Comparison of ENCODE assay signal across 1 cellular context in the genomic region with DNA sequence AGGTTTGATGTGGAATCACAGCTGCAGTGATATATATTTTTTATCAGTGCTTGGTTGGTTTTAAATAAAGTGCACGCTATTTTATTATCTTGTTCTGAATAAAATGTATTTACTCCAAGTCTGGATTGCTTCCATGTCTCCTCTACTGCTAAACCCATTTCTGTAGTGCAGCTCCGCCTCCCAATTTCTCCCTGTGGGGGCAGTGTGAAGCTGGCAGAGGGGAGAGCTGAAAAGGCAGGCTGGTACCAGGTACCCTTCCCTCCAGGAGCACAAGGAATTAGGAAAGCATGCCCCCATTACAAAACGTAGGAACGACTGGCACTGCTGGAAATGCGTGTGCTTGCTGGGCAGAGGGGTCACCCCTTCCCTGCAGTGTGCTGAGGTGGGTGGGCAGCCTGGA.
TF ChIP-seq lines count a peak whose summit lies in the region.

No MANE protein-coding gene starts in this region.

TF ChIP-seq in GM23338, 12 proteins besides CTCF, POLR2A, EP300 and RAD21:
- TF ChIP-seq EZH2 (IDR thresholded peaks at IDR 0.05; ENCODE audit: low read depth, unreplicated experiment) (no peak), ZNF114 (CRISPR knock-in tag; IDR thresholded peaks at IDR 0.05) (no peak), JUNB (IDR thresholded peaks at IDR 0.05; ENCODE audit: unreplicated experiment) (no peak), NANOG (IDR thresholded peaks at IDR 0.05; ENCODE audit: borderline replicate concordance) (no peak), STAT1 (IDR thresholded peaks at IDR 0.05; ENCODE audit: unreplicated experiment) (no peak), ZNF331 (CRISPR knock-in tag; IDR thresholded peaks at IDR 0.05; ENCODE audit: low read depth) (no peak), CREB1 (CRISPR knock-in tag; IDR thresholded peaks at IDR 0.05; ENCODE audit: low read depth) (no peak), POLR2AphosphoS5 (IDR thresholded peaks at IDR 0.05; ENCODE audit: low read depth) (no peak), EZH2phosphoT487 (IDR thresholded peaks at IDR 0.05; ENCODE audit: unreplicated experiment) (no peak)
- TF ChIP-seq, protein P1, sequence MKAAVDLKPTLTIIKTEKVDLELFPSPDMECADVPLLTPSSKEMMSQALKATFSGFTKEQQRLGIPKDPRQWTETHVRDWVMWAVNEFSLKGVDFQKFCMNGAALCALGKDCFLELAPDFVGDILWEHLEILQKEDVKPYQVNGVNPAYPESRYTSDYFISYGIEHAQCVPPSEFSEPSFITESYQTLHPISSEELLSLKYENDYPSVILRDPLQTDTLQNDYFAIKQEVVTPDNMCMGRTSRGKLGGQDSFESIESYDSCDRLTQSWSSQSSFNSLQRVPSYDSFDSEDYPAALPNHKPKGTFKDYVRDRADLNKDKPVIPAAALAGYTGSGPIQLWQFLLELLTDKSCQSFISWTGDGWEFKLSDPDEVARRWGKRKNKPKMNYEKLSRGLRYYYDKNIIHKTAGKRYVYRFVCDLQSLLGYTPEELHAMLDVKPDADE (IDR thresholded peaks at IDR 0.05) = no peak
- TF ChIP-seq, protein P2, sequence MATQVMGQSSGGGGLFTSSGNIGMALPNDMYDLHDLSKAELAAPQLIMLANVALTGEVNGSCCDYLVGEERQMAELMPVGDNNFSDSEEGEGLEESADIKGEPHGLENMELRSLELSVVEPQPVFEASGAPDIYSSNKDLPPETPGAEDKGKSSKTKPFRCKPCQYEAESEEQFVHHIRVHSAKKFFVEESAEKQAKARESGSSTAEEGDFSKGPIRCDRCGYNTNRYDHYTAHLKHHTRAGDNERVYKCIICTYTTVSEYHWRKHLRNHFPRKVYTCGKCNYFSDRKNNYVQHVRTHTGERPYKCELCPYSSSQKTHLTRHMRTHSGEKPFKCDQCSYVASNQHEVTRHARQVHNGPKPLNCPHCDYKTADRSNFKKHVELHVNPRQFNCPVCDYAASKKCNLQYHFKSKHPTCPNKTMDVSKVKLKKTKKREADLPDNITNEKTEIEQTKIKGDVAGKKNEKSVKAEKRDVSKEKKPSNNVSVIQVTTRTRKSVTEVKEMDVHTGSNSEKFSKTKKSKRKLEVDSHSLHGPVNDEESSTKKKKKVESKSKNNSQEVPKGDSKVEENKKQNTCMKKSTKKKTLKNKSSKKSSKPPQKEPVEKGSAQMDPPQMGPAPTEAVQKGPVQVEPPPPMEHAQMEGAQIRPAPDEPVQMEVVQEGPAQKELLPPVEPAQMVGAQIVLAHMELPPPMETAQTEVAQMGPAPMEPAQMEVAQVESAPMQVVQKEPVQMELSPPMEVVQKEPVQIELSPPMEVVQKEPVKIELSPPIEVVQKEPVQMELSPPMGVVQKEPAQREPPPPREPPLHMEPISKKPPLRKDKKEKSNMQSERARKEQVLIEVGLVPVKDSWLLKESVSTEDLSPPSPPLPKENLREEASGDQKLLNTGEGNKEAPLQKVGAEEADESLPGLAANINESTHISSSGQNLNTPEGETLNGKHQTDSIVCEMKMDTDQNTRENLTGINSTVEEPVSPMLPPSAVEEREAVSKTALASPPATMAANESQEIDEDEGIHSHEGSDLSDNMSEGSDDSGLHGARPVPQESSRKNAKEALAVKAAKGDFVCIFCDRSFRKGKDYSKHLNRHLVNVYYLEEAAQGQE (IDR thresholded peaks at IDR 0.05; ENCODE audit: unreplicated experiment) = no peak
- TF ChIP-seq, protein P3, sequence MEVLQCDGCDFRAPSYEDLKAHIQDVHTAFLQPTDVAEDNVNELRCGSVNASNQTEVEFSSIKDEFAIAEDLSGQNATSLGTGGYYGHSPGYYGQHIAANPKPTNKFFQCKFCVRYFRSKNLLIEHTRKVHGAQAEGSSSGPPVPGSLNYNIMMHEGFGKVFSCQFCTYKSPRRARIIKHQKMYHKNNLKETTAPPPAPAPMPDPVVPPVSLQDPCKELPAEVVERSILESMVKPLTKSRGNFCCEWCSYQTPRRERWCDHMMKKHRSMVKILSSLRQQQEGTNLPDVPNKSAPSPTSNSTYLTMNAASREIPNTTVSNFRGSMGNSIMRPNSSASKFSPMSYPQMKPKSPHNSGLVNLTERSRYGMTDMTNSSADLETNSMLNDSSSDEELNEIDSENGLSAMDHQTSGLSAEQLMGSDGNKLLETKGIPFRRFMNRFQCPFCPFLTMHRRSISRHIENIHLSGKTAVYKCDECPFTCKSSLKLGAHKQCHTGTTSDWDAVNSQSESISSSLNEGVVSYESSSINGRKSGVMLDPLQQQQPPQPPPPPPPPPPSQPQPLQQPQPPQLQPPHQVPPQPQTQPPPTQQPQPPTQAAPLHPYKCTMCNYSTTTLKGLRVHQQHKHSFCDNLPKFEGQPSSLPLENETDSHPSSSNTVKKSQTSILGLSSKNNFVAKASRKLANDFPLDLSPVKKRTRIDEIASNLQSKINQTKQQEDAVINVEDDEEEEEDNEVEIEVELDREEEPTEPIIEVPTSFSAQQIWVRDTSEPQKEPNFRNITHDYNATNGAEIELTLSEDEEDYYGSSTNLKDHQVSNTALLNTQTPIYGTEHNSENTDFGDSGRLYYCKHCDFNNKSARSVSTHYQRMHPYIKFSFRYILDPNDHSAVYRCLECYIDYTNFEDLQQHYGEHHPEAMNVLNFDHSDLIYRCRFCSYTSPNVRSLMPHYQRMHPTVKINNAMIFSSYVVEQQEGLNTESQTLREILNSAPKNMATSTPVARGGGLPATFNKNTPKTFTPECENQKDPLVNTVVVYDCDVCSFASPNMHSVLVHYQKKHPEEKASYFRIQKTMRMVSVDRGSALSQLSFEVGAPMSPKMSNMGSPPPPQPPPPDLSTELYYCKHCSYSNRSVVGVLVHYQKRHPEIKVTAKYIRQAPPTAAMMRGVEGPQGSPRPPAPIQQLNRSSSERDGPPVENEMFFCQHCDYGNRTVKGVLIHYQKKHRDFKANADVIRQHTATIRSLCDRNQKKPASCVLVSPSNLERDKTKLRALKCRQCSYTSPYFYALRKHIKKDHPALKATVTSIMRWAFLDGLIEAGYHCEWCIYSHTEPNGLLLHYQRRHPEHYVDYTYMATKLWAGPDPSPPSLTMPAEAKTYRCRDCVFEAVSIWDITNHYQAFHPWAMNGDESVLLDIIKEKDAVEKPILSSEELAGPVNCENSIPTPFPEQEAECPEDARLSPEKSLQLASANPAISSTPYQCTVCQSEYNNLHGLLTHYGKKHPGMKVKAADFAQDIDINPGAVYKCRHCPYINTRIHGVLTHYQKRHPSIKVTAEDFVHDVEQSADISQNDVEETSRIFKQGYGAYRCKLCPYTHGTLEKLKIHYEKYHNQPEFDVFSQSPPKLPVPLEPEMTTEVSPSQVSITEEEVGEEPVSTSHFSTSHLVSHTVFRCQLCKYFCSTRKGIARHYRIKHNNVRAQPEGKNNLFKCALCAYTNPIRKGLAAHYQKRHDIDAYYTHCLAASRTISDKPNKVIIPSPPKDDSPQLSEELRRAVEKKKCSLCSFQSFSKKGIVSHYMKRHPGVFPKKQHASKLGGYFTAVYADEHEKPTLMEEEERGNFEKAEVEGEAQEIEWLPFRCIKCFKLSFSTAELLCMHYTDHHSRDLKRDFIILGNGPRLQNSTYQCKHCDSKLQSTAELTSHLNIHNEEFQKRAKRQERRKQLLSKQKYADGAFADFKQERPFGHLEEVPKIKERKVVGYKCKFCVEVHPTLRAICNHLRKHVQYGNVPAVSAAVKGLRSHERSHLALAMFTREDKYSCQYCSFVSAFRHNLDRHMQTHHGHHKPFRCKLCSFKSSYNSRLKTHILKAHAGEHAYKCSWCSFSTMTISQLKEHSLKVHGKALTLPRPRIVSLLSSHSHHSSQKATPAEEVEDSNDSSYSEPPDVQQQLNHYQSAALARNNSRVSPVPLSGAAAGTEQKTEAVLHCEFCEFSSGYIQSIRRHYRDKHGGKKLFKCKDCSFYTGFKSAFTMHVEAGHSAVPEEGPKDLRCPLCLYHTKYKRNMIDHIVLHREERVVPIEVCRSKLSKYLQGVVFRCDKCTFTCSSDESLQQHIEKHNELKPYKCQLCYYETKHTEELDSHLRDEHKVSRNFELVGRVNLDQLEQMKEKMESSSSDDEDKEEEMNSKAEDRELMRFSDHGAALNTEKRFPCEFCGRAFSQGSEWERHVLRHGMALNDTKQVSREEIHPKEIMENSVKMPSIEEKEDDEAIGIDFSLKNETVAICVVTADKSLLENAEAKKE (CRISPR knock-in tag; IDR thresholded peaks at IDR 0.05) = no peak
